ENCODE assay signal across 10 cellular contexts in genomic region chr4:74206088-74206826, GRCh38. TPM values are rescaled to one million over a fixed set of nuclear protein-coding genes. Genes with fewer than 3 reads are reported as not detected.
A peak's percentile ranks its signal among the peaks of the same experiment; 100 is the strongest.
DNase-seq lines count a peak whose midpoint lies in the region; ATAC-seq and TF ChIP-seq lines count a peak whose summit lies in the region.
"Had no signal": no experiment of that assay in that cellular context is flagged by ENCODE, and none has a peak within 500 bp of the region (broad histone marks: within the 10 kb centered on the region; RNA-seq: fewer than 3 reads in every experiment).

No MANE protein-coding gene starts in this region.

- DNase-seq in H4 (ENCODE audit: low spot score) = peak; percentile 88
- peak; percentile 84 for DNase-seq in MV-4-11 (lab: John Stamatoyannopoulos, UW)
- DNase-seq in left ventricle myocardium inferior = no peak
- no peak for DNase-seq in G401 (ENCODE audit: low spot score)
- no peak for DNase-seq in NCI-H1092 (lab: John Stamatoyannopoulos, UW)
- no peak for DNase-seq in stimulated activated CD4-positive, alpha-beta T cell treated with anti-CD3 and anti-CD28 coated beads, Interleukin-4, amount 100 ng/mL, for 4 hours
- no peak for DNase-seq in NCI-H146 treated with DMSO at 0.1 percent for 48 hours (lab: John Stamatoyannopoulos, UW; ENCODE audit: unreplicated experiment)
- DNase-seq: lower lobe of right lung had no signal

- no peaks in the 10 kb centered on the region for H3K27me3 ChIP-seq in left ventricle myocardium inferior (ENCODE audit: low read depth)

- peak; percentile 87 for ATAC-seq in GM18511 (IDR thresholded peaks at IDR 0.05; ENCODE audit: unreplicated experiment)
- ATAC-seq: Panc1 had no signal

- intact Hi-C loops in left ventricle myocardium inferior (cut with micrococcal nuclease) = no loop called here

- no peak overlapping the region for H3K4me3 ChIP-seq in left ventricle myocardium inferior
- H3K4me3 ChIP-seq: lower lobe of right lung had no signal

- H3K27ac ChIP-seq in left ventricle myocardium inferior (replicated peaks) = peak overlapping the region; percentile 33
- H3K27ac ChIP-seq: lower lobe of right lung had no signal

- in situ Hi-C loops in G401 (cut with HindIII; ENCODE audit: low sequenced_read_pairs) = no loop called here

- H3K4me1 ChIP-seq in left ventricle myocardium inferior = peaks cover 9% of the 10 kb centered on the region

- H3K36me3 ChIP-seq in left ventricle myocardium inferior = peaks cover 15% of the 10 kb centered on the region
- H3K36me3 ChIP-seq: lower lobe of right lung had no signal

- H3K9me3 ChIP-seq in left ventricle myocardium inferior (replicated peaks) = peaks cover 13% of the 10 kb centered on the region
- H3K9me3 ChIP-seq: lower lobe of right lung had no signal

- TF ChIP-seq CTCF in left ventricle myocardium inferior (IDR thresholded peaks at IDR 0.05; ENCODE audit: borderline replicate concordance) = no peak

RNA-seq across cellular contexts. Expression of gene MTHFD2L, which starts 48.3 kb away (rescaled TPM):
- total RNA-seq in H4 (2014; rRNA removed; shearing (Covaris generic)) = 16.9 and 34.6 TPM in 2 replicates
- total RNA-seq in left ventricle myocardium inferior = 13.8 TPM
- 9.3 and 19.4 TPM in 2 replicates for total RNA-seq in G401 (2014; rRNA removed; shearing (Covaris generic))

Comparison
In these comparisons a context has a peak if more than half of its experiments do, and no peak if none do; other contexts are left out.
1. DNase-seq: peak in H4 (single experiment) and MV-4-11 (single experiment); none in left ventricle myocardium inferior (single experiment), G401 (single experiment), NCI-H1092 (single experiment), stimulated activated CD4-positive, alpha-beta T cell treated with anti-CD3 and anti-CD28 coated beads, Interleukin-4, amount 100 ng/mL, for 4 hours (0 of 2) and NCI-H146 treated with DMSO at 0.1 percent for 48 hours (single experiment).